9 cellular contexts compared by ENCODE assay signal in genomic region chr13:92843549-92843948, GRCh38.
A peak's percentile ranks its signal among the peaks of the same experiment; 100 is the strongest.
DNase-seq lines count a peak whose midpoint lies in the region; ATAC-seq and TF ChIP-seq lines count a peak whose summit lies in the region.
"Had no signal": no experiment of that assay in that cellular context is flagged by ENCODE, and none has a peak within 500 bp of the region (broad histone marks: within the 10 kb centered on the region; RNA-seq: fewer than 3 reads in every experiment).

No MANE protein-coding gene starts in this region.

- no peaks in the 10 kb centered on the region for H3K36me3 ChIP-seq in ovary

- TF ChIP-seq POLR2A in ovary (IDR thresholded peaks at IDR 0.05) = no peak

- H3K27me3 ChIP-seq in ovary = no peaks in the 10 kb centered on the region

- no peaks in the 10 kb centered on the region for H3K4me1 ChIP-seq in ovary (ENCODE audit: insufficient read depth)

- no peak for TF ChIP-seq CTCF in ovary (IDR thresholded peaks at IDR 0.05)

- TF ChIP-seq EP300 in ovary (IDR thresholded peaks at IDR 0.05) = no peak

- intact Hi-C loops in ovary (cut with DNase I) = no loop called here

- H3K27ac ChIP-seq in ovary = no peak overlapping the region

- H3K4me3 ChIP-seq in ovary = no peak overlapping the region

- H3K9me3 ChIP-seq in ovary = no peaks in the 10 kb centered on the region

- DNase-seq in RPMI7951 (ENCODE audit: low read depth) (peak; percentile 83), left kidney (ENCODE audit: low read depth, low spot score) (peak; percentile 41), ovary (no peak)
- no peak for DNase-seq in stimulated activated CD4-positive, alpha-beta T cell treated with anti-CD3 and anti-CD28 coated beads, Interleukin-2, amount 100 ng/mL, for 24 hours
- DNase-seq: mesendoderm had no signal

- WGBS in ovary, 3 donors = 10 to 20% (median 17%) methylated on average over 4 of the region's 4 CpGs

- ATAC-seq in GM18511 (IDR thresholded peaks at IDR 0.05; ENCODE audit: unreplicated experiment) = peak; percentile 79
- peak; percentile 37 for ATAC-seq in HG03565 (IDR thresholded peaks at IDR 0.05; ENCODE audit: unreplicated experiment)
- ATAC-seq in HG03139 (IDR thresholded peaks at IDR 0.05; ENCODE audit: unreplicated experiment) = no peak
- ATAC-seq in GM19328 (IDR thresholded peaks at IDR 0.05; ENCODE audit: unreplicated experiment) = no peak

Comparison
In these comparisons a context has a peak if more than half of its experiments do, and no peak if none do; other contexts are left out.
1. ATAC-seq: peak in GM18511 (single experiment) and HG03565 (single experiment); none in HG03139 (single experiment) and GM19328 (single experiment).
2. DNase-seq: peak in RPMI7951 (single experiment) and left kidney (single experiment); none in ovary (0 of 5) and stimulated activated CD4-positive, alpha-beta T cell treated with anti-CD3 and anti-CD28 coated beads, Interleukin-2, amount 100 ng/mL, for 24 hours (0 of 2).